Comparison of ENCODE assay signal across 25 cellular contexts in genomic region chr5:172926796-172927195, GRCh38. TPM values are rescaled to one million over a fixed set of nuclear protein-coding genes. Genes with fewer than 3 reads are reported as not detected.
DNase-seq lines count a peak whose midpoint lies in the region; ATAC-seq and TF ChIP-seq lines count a peak whose summit lies in the region.
"Had no signal": no experiment of that assay in that cellular context is flagged by ENCODE, and none has a peak within 500 bp of the region (broad histone marks: within the 10 kb centered on the region; RNA-seq: fewer than 3 reads in every experiment).

No MANE protein-coding gene starts in this region.

- H3K4me3 ChIP-seq in breast epithelium, result no peak overlapping the region
- H3K4me3 ChIP-seq in PC-9, result no peak overlapping the region
- H3K4me3 ChIP-seq: cardiac muscle cell, smooth muscle cell had no signal

- peaks cover 68% of the 10 kb centered on the region for H3K36me3 Mint-ChIP-seq in MCF 10A (ENCODE audit: insufficient read depth, unreplicated experiment)
- peaks cover 32% of the 10 kb centered on the region for H3K36me3 Mint-ChIP-seq in WTC11
- H3K36me3 Mint-ChIP-seq in type B pancreatic cell, result peaks cover 11% of the 10 kb centered on the region

- H3K9me3 Mint-ChIP-seq in MCF 10A (ENCODE audit: unreplicated experiment) (no peaks in the 10 kb centered on the region), WTC11 (no peaks in the 10 kb centered on the region), type B pancreatic cell (no peaks in the 10 kb centered on the region)
- H3K9me3 Mint-ChIP-seq: dendritic cell treated with granulocyte-macrophage colony-stimulating factor and Interleukin-4, amounts not matched to agents 40 ng/mL and 50 ng/mL, for 4 days; naive B cell had no signal

- H3K9me2 ChIP-seq in PC-9 (ENCODE audit: insufficient read depth), result no peaks in the 10 kb centered on the region

- H3K4me1 ChIP-seq in breast epithelium (no peaks in the 10 kb centered on the region), PC-9 (replicated peaks; ENCODE audit: insufficient read depth) (peaks cover 19% of the 10 kb centered on the region)

- CTCF ChIA-PET in MCF 10A (lab: Yijun Ruan, JAX), result interaction anchor here (0.6 to 26.7 kb wide), 8 partner anchors 12 to 218 kb away, joined by 3 to 604 read pairs (median 6); no protein-coding TSS in a partner anchor
- CTCF ChIA-PET in WTC11 (lab: Charles Lee), result interaction anchor here (1.0 to 2.4 kb wide), 5 partner anchors 12 to 220 kb away, joined by 3 to 7 read pairs (median 5); no protein-coding TSS in a partner anchor
- CTCF ChIA-PET in PC-9 (lab: Charles Lee), result interaction anchor here (0.6 to 0.8 kb wide), 2 partner anchors 204 to 240 kb away, joined by 3 to 6 read pairs; no protein-coding TSS in a partner anchor

- BruUV-seq in MCF 10A (replicated peaks; lab: Mats Ljungman, UMichigan) (no TSS peak), PC-9 (replicated peaks; lab: Mats Ljungman, UMichigan) (no TSS peak)

- H3K27ac ChIP-seq in breast epithelium (no peak overlapping the region), PC-9 (no peak overlapping the region)
- H3K27ac ChIP-seq: cardiac muscle cell had no signal

- H4K20me1 ChIP-seq in PC-9 (ENCODE audit: insufficient read depth), result no peaks in the 10 kb centered on the region

- peaks cover 19% of the 10 kb centered on the region for H3K4me1 Mint-ChIP-seq in MCF 10A (ENCODE audit: insufficient read depth, unreplicated experiment)
- H3K4me1 Mint-ChIP-seq in WTC11, result no peaks in the 10 kb centered on the region
- H3K4me1 Mint-ChIP-seq in type B pancreatic cell (ENCODE audit: unreplicated experiment), result peaks cover 6% of the 10 kb centered on the region

- H2AFZ ChIP-seq in PC-9, result no peak overlapping the region

- no peak for TF ChIP-seq POLR2A in breast epithelium (IDR thresholded peaks at IDR 0.05)

- POLR2A ChIA-PET in MCF 10A (lab: Yijun Ruan, JAX) (interaction anchor here (0.6 to 2.6 kb wide), 8 partner anchors 16 to 162 kb away, joined by 3 to 10 read pairs (median 4); partner anchors contain the start of gene RPL26L1), WTC11 (lab: Charles Lee) (no interaction called here), PC-9 (lab: Charles Lee; ENCODE audit: unreplicated experiment) (interaction anchor here (0.5 to 0.8 kb wide), 3 partner anchors 24 to 201 kb away, joined by 4 to 8 read pairs (median 5); no protein-coding TSS in a partner anchor)

- intact Hi-C loops in MCF 10A (cut with micrococcal nuclease) (no loop called here), breast epithelium (cut with DNase I; ENCODE audit: low total_unique reads) (no loop called here), PC-9 (cut with micrococcal nuclease; ENCODE audit: unreplicated experiment) (no loop called here)

- H3F3A ChIP-seq in PC-9 (ENCODE audit: insufficient read depth, low read depth), result peaks cover 26% of the 10 kb centered on the region

- no peaks in the 10 kb centered on the region for H3K27me3 Mint-ChIP-seq in MCF 10A (ENCODE audit: insufficient read depth, unreplicated experiment)
- no peaks in the 10 kb centered on the region for H3K27me3 Mint-ChIP-seq in WTC11 (ENCODE audit: low read depth)
- no peaks in the 10 kb centered on the region for H3K27me3 Mint-ChIP-seq in type B pancreatic cell
- H3K27me3 Mint-ChIP-seq: dendritic cell treated with granulocyte-macrophage colony-stimulating factor and Interleukin-4, amounts not matched to agents 40 ng/mL and 50 ng/mL, for 4 days; naive B cell had no signal

- no peak for DNase-seq in MCF 10A (ENCODE audit: unreplicated experiment)
- DNase-seq in breast epithelium (ENCODE audit: low spot score in 2 of 2), result no peak
- no peak for DNase-seq in WTC11 (ENCODE audit: low spot score)
- peak; percentile 91 for DNase-seq in left kidney (ENCODE audit: low read depth, low spot score)
- DNase-seq in type B pancreatic cell (ENCODE audit: extremely low spot score, unreplicated experiment), result no peak
- no peak for DNase-seq in LoVo (ENCODE audit: low spot score)
- DNase-seq in NCI-H128 (lab: John Stamatoyannopoulos, UW; ENCODE audit: unreplicated experiment), result no peak
- no peak for DNase-seq in PC-9
- DNase-seq: activated CD4-positive, CD25-positive, alpha-beta regulatory T cell treated with anti-CD3 and anti-CD28 coated beads, Interleukin-2, amount 50 U/mL, for 72 hours; activated CD8-positive, alpha-beta T cell treated with anti-CD3 and anti-CD28 coated beads, Interleukin-2, amount 10 ng/mL, durations not matched to agents 7 days and 5 days; activated T-cell treated with anti-CD3 and anti-CD28 coated beads, Interleukin-2, amount 50 U/mL, for 1 hour; amygdala; BE2C; DMS79; mesendoderm; naive B cell; NCI-H1105 treated with DMSO at 0.1 percent for 48 hours; NCI-H446 treated with DMSO at 0.1 percent for 48 hours; occipital lobe; OCI-M1; SIG-M5; stimulated activated CD4-positive, alpha-beta T cell treated with anti-CD3 and anti-CD28 coated beads, Interleukin-2, amount 100 ng/mL, for 24 hours had no signal

- H3K27ac Mint-ChIP-seq in MCF 10A (ENCODE audit: low read depth, unreplicated experiment) (peak overlapping the region; percentile 41), WTC11 (no peak overlapping the region), type B pancreatic cell (peak overlapping the region; percentile 3)
- H3K27ac Mint-ChIP-seq: activated CD8-positive, alpha-beta T cell treated with anti-CD3 and anti-CD28 coated beads, Interleukin-2, amount 10 ng/mL, durations not matched to agents 7 days and 5 days; dendritic cell treated with granulocyte-macrophage colony-stimulating factor and Interleukin-4, amounts not matched to agents 40 ng/mL and 50 ng/mL, for 4 days had no signal

- TF ChIP-seq CTCF in MCF 10A (IDR thresholded peaks at IDR 0.05; ENCODE audit: unreplicated experiment) (no peak), breast epithelium (IDR thresholded peaks at IDR 0.05) (no peak), WTC11 (IDR thresholded peaks at IDR 0.05) (no peak), type B pancreatic cell (conservative IDR thresholded peaks at IDR 0.05) (no peak), PC-9 (conservative IDR thresholded peaks at IDR 0.05) (no peak)

- ATAC-seq in WTC11, result peak; percentile 47
- ATAC-seq: activated CD8-positive, alpha-beta T cell treated with anti-CD3 and anti-CD28 coated beads, Interleukin-2, amount 10 ng/mL, durations not matched to agents 7 days and 5 days had no signal

- H3K79me2 ChIP-seq in PC-9 (ENCODE audit: low read depth), result no peaks in the 10 kb centered on the region

- no peaks in the 10 kb centered on the region for H3K27me3 ChIP-seq in breast epithelium
- H3K27me3 ChIP-seq in PC-9 (ENCODE audit: insufficient read depth, low read depth), result no peaks in the 10 kb centered on the region
- H3K27me3 ChIP-seq: BE2C, cardiac muscle cell had no signal

- H3K36me3 ChIP-seq in breast epithelium, result no peaks in the 10 kb centered on the region
- H3K36me3 ChIP-seq in PC-9 (ENCODE audit: low read depth), result no peaks in the 10 kb centered on the region
- H3K36me3 ChIP-seq: cardiac muscle cell had no signal

- H3K4me3 Mint-ChIP-seq in MCF 10A (ENCODE audit: unreplicated experiment), result no peak overlapping the region
- no peak overlapping the region for H3K4me3 Mint-ChIP-seq in WTC11
- H3K4me3 Mint-ChIP-seq in type B pancreatic cell, result no peak overlapping the region
- H3K4me3 Mint-ChIP-seq: activated CD8-positive, alpha-beta T cell treated with anti-CD3 and anti-CD28 coated beads, Interleukin-2, amount 10 ng/mL, durations not matched to agents 7 days and 5 days; dendritic cell treated with granulocyte-macrophage colony-stimulating factor and Interleukin-4, amounts not matched to agents 40 ng/mL and 50 ng/mL, for 4 days; naive B cell had no signal

- H3K9me3 ChIP-seq in breast epithelium (no peaks in the 10 kb centered on the region), PC-9 (ENCODE audit: insufficient read depth, low read depth) (no peaks in the 10 kb centered on the region)
- H3K9me3 ChIP-seq: BE2C had no signal

- H3K4me2 ChIP-seq in PC-9, result no peak overlapping the region
- H3K4me2 ChIP-seq: smooth muscle cell had no signal

TF ChIP-seq in WTC11, 78 proteins besides CTCF, POLR2A, EP300 and RAD21:
- TF ChIP-seq, protein P1, sequence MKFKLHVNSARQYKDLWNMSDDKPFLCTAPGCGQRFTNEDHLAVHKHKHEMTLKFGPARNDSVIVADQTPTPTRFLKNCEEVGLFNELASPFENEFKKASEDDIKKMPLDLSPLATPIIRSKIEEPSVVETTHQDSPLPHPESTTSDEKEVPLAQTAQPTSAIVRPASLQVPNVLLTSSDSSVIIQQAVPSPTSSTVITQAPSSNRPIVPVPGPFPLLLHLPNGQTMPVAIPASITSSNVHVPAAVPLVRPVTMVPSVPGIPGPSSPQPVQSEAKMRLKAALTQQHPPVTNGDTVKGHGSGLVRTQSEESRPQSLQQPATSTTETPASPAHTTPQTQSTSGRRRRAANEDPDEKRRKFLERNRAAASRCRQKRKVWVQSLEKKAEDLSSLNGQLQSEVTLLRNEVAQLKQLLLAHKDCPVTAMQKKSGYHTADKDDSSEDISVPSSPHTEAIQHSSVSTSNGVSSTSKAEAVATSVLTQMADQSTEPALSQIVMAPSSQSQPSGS (CRISPR knock-in tag; IDR thresholded peaks at IDR 0.05; ENCODE audit: borderline replicate concordance, low read depth), result no peak
- peak; percentile 59; the same call in 1 of the 2 replicates for TF ChIP-seq ZNF263 (CRISPR knock-in tag; IDR thresholded peaks at IDR 0.05; ENCODE audit: low read depth)
TF ChIP-seq in WTC11: peak in this region for 1.

RNA-seq across cellular contexts. Expression of gene RPL26L1, which starts 32.4 kb away (rescaled TPM):
- total RNA-seq in MCF 10A (2022), result 103 and 119 TPM in 2 replicates
- 10 to 100 TPM; 21.4 to 34.1 (median 22.0) TPM for total RNA-seq in breast epithelium
- 46.2 to 52.2 TPM (median 51.9 TPM) in 3 replicates for total RNA-seq in WTC11 (2021)
- total RNA-seq in type B pancreatic cell (ENCODE audit: low replicate concordance), result 40.4 and 54.2 TPM in 2 replicates
- total RNA-seq in PC-9 (2021), result 54.4 and 87.1 TPM in 2 replicates

RNA-seq across cellular contexts. Expression of gene ATP6V0E1, which starts 56.8 kb away (rescaled TPM):
- 171 and 243 TPM in 2 replicates for total RNA-seq in MCF 10A (2022)
- 100 to 1,000 TPM; 173 to 219 (median 185) TPM for total RNA-seq in breast epithelium
- 72.7 to 80.9 TPM (median 77.1 TPM) in 3 replicates for total RNA-seq in WTC11 (2021)
- total RNA-seq in type B pancreatic cell (ENCODE audit: low replicate concordance), result 141 and 227 TPM in 2 replicates
- 190 and 251 TPM in 2 replicates for total RNA-seq in PC-9 (2021)
